In genomic region chr1:7117599-7118281, GRCh38 we compare ENCODE assay signal across 8 cellular contexts.
DNase-seq lines count a peak whose midpoint lies in the region; ATAC-seq, FAIRE-seq and TF ChIP-seq lines count a peak whose summit lies in the region.

No MANE protein-coding gene starts in this region.

- no peak overlapping the region for H3K9ac ChIP-seq in kidney (ENCODE audit: low read length in 2 of 2)

- peak; percentile 33 for TF ChIP-seq CTCF in AG09319 (IDR thresholded peaks at IDR 0.05; ENCODE audit: low read depth, low read length)
- 0 out of 2 replicates have a peak, but pooled peaks have one; percentile 14 for TF ChIP-seq CTCF in WERI-Rb-1 (IDR thresholded peaks at IDR 0.05; ENCODE audit: low read depth, low read length)
- TF ChIP-seq CTCF in kidney (IDR thresholded peaks at IDR 0.05; ENCODE audit: borderline replicate concordance, extremely low read depth, insufficient read depth) = peak; percentile 24

- H3K9me3 ChIP-seq in WERI-Rb-1 (ENCODE audit: severe bottlenecking) (no peaks in the 10 kb centered on the region), kidney (ENCODE audit: control insufficient read depth in 1 of 2, low read length in 2 of 2) (no peaks in the 10 kb centered on the region)

- H3K4me1 ChIP-seq in kidney (ENCODE audit: control insufficient read depth in 1 of 2, insufficient read depth in 1 of 2, low read depth in 1 of 2, low read length in 2 of 2) = peaks cover 2 to 6% of the 10 kb centered on the region in 2 donors

- intact Hi-C loops in kidney (cut with DNase I) = no loop called here

- H3K27ac ChIP-seq in WERI-Rb-1 (no peak overlapping the region), kidney (ENCODE audit: low read depth in 2 of 2, low read length in 2 of 2) (no peak overlapping the region)

- no peak for ATAC-seq in GM18909 (IDR thresholded peaks at IDR 0.05; ENCODE audit: poor library complexity, unreplicated experiment)

- DNase-seq in AG09319 (ENCODE audit: extremely low read depth, low read depth) = peak; percentile 64
- DNase-seq in LHCN-M2 (ENCODE audit: low read depth) = peak; percentile 85
- DNase-seq in WERI-Rb-1 = no peak
- DNase-seq in kidney = peak; percentile 83
- DNase-seq in activated naive CD4-positive, alpha-beta T cell (lab: John Stamatoyannopoulos, UW) = no peak
- no peak for DNase-seq in superior temporal gyrus (ENCODE audit: extremely low spot score)
- DNase-seq in NCI-H146 treated with DMSO at 0.1 percent for 48 hours (lab: John Stamatoyannopoulos, UW; ENCODE audit: unreplicated experiment) = no peak

- H3K36me3 ChIP-seq in WERI-Rb-1 (no peaks in the 10 kb centered on the region), kidney (ENCODE audit: control insufficient read depth in 1 of 2, insufficient read depth in 2 of 2, low read length in 2 of 2) (no peaks in the 10 kb centered on the region)

- H3K4me3 ChIP-seq in WERI-Rb-1 (ENCODE audit: low read depth, low read length) (no peak overlapping the region), kidney (ENCODE audit: low read length in 2 of 2) (no peak overlapping the region)

- no peak for FAIRE-seq in kidney (lab: Jason Lieb, UNC)

- H3K27me3 ChIP-seq in WERI-Rb-1 (ENCODE audit: insufficient read depth, low read depth, severe bottlenecking) = no peaks in the 10 kb centered on the region

Comparison
In these comparisons a context has a peak if more than half of its experiments do, and no peak if none do; other contexts are left out.
1. DNase-seq: peak in AG09319 (single experiment), LHCN-M2 (single experiment) and kidney (single experiment); none in WERI-Rb-1 (single experiment), activated naive CD4-positive, alpha-beta T cell (0 of 4), superior temporal gyrus (single experiment) and NCI-H146 treated with DMSO at 0.1 percent for 48 hours (single experiment).
2. Peak in every context shown above with its lines, with median percentiles within 50 percentile points of each other: CTCF ChIP-seq.